28 cellular contexts compared by ENCODE assay signal in the genomic region with DNA sequence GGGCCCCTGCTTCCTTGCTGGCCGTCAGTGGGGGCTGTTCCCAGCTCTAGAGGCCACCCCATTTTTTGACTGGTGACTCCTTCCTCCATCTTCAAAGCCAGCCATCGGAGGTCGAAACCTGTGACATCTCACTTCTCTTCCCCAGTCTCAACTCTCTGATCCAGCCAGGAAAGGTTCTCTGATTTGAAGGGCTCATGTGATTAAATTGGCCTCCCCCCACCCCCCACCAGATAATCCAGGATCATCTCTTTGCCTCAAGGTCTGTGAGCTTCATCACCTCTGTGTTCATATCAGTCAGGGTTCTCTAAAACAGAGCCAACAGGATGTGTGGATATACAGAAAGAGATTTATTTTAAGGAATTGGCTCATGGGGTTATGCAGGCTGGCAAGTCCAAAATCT. TPM values are rescaled to one million over a fixed set of nuclear protein-coding genes. Genes with fewer than 3 reads are reported as not detected.
"Had no signal": no experiment of that assay in that cellular context is flagged by ENCODE, and none has a peak within 500 bp of the region (broad histone marks: within the 10 kb centered on the region; RNA-seq: fewer than 3 reads in every experiment).

No MANE protein-coding gene starts in this region.

- H3K27ac ChIP-seq: coronary artery, gastrocnemius medialis, parathyroid adenoma, psoas muscle, skin epidermis, spleen, thoracic aorta, tibial nerve, upper lobe of left lung, uterus had no signal

- DNase-seq: dermis blood vessel endothelial cell; effector memory CD4-positive, alpha-beta T cell; erythroblast; foreskin fibroblast; gastrocnemius medialis; head of caudate nucleus; mesenchymal stem cell; mucosa of descending colon; naive B cell; right cardiac atrium; stimulated activated naive B cell treated with anti-CD40 and anti-IgM and Interleukin-4, amounts not matched to agents 10 μg/mL and 1 μg/mL and 100 μg/mL, for 72 hours; upper lobe of left lung; uterus had no signal

- ATAC-seq: gastrocnemius medialis; left lobe of liver; natural killer cell treated with Interleukin-12 subunit alpha and Interleukin-12 subunit beta and Interleukin-15 and Interleukin-18, amount 100 ng/mL, for 72 hours; psoas muscle; right cardiac atrium; stimulated activated naive B cell treated with anti-CD40 and anti-IgM and Interleukin-4, amounts not matched to agents 10 μg/mL and 1 μg/mL and 100 μg/mL, for 72 hours had no signal

- FAIRE-seq: endometrium, keratinocyte had no signal

- H3K36me3 ChIP-seq: gastrocnemius medialis, spleen, thoracic aorta, tibial nerve, upper lobe of left lung, uterus had no signal

- H3K9me3 ChIP-seq: gastrocnemius medialis, mucosa of descending colon, psoas muscle, spleen, thoracic aorta, tibial nerve, upper lobe of left lung, uterus had no signal

- H3K4me1 ChIP-seq: parathyroid adenoma, psoas muscle, uterus had no signal

- H3K27me3 ChIP-seq: upper lobe of left lung, uterus had no signal

- H3K4me3 ChIP-seq: coronary artery, gastrocnemius medialis, mucosa of descending colon, psoas muscle, skin epidermis, spleen, thoracic aorta, tibial nerve, upper lobe of left lung, uterus had no signal

RNA-seq across cellular contexts. Expression of gene RAMP3, which starts 5.6 kb away (rescaled TPM):
- total RNA-seq: glomerular endothelial cell; mesothelial cell of epicardium; natural killer cell treated with Interleukin-12 subunit alpha and Interleukin-12 subunit beta and Interleukin-15 and Interleukin-18, amount 100 ng/mL, for 72 hours; neural crest cell; osteoblast had no signal
